8 cellular contexts compared by ENCODE assay signal in genomic region chr17:44006581-44007345, GRCh38. TPM values are rescaled to one million over a fixed set of nuclear protein-coding genes. Genes with fewer than 3 reads are reported as not detected.
DNase-seq lines count a peak whose midpoint lies in the region; ATAC-seq and TF ChIP-seq lines count a peak whose summit lies in the region.

No MANE protein-coding gene starts in this region.

- H4K5ac ChIP-seq in IMR-90 (ENCODE audit: low read depth, low read length): peak overlapping the region; percentile 56

- ATAC-seq in GM19351 (IDR thresholded peaks at IDR 0.05; ENCODE audit: unreplicated experiment) (peak; percentile 53), IMR-90 (ENCODE audit: low read depth) (peak; percentile 91)

- CTCF ChIA-PET in IMR-90 (lab: Yijun Ruan, JAX) (no interaction called here), OCI-LY7 (lab: Charles Lee; ENCODE audit: unreplicated experiment) (interaction anchor here (0.6 to 0.9 kb wide), 2 partner anchors 35 to 68 kb away, joined by 3 read pairs; no protein-coding TSS in a partner anchor)

- H2AFZ ChIP-seq in IMR-90 (replicated peaks; ENCODE audit: low read length, poor library complexity): peak overlapping the region; percentile 96
- H2AFZ ChIP-seq in OCI-LY7 (ENCODE audit: low read length): peak overlapping the region; percentile 77; the same call in 1 of the 2 replicates

- H3K36me3 ChIP-seq in BE2C (peaks cover 12% of the 10 kb centered on the region), IMR-90 (ENCODE audit: control insufficient read depth, insufficient read depth, low read length) (no peaks in the 10 kb centered on the region; the same call in 1 of the 2 replicates), OCI-LY7 (ENCODE audit: insufficient read depth, low read length) (peaks cover 4% of the 10 kb centered on the region; the same call in 1 of the 2 replicates), mucosa of rectum (ENCODE audit: control insufficient read depth in 2 of 2, insufficient read depth in 2 of 2, low read length in 2 of 2) (peaks cover 0 to 10% of the 10 kb centered on the region in 2 donors)

- BruUV-seq in IMR-90 (replicated peaks; lab: Mats Ljungman, UMichigan): no TSS peak
- BruUV-seq in OCI-LY7 (replicated peaks; lab: Mats Ljungman, UMichigan): no TSS peak

- WGBS in IMR-90 (ENCODE audit: extremely low coverage in 2 of 2, insufficient read length in 1 of 2), 2 experiments: 3% methylated on average over 21 of the region's 40 CpGs; no CpG with 5 or more reads in 1 of the 2 experiments

- H3K4me3 ChIP-seq in BE2C (ENCODE audit: low read depth, low read length) (peak overlapping the region; percentile 74), IMR-90 (ENCODE audit: insufficient read depth, low read depth, low read length) (peak overlapping the region; percentile 59), OCI-LY7 (ENCODE audit: low read depth, low read length, poor library complexity, severe bottlenecking) (peak overlapping the region; percentile 73), epithelial cell of proximal tubule (ENCODE audit: low read depth, low read length) (peak overlapping the region; percentile 84), mucosa of rectum (ENCODE audit: low read length in 2 of 2) (peak overlapping the region; percentile 63 to 82)

- peak; percentile 59 for TF ChIP-seq RAD21 in IMR-90 (IDR thresholded peaks at IDR 0.05; ENCODE audit: low read length)

- 0 out of 2 replicates have a peak, but pooled peaks have one; percentile 50 for TF ChIP-seq POLR2A in IMR-90 (IDR thresholded peaks at IDR 0.05; ENCODE audit: low read depth, low read length)

- H2AK5ac ChIP-seq in IMR-90 (ENCODE audit: low read depth, low read length): peak overlapping the region; percentile 74

- TF ChIP-seq CTCF in BE2C (IDR thresholded peaks at IDR 0.05; ENCODE audit: low read depth, low read length) (peak; percentile 84), IMR-90 (conservative IDR thresholded peaks at IDR 0.05; ENCODE audit: low read depth, low read length) (peak; percentile 70), OCI-LY7 (conservative IDR thresholded peaks at IDR 0.05; ENCODE audit: low read length) (peak; percentile 69), epithelial cell of proximal tubule (conservative IDR thresholded peaks at IDR 0.05; ENCODE audit: low read depth, low read length) (peak; percentile 64)

- H2BK15ac ChIP-seq in IMR-90 (ENCODE audit: low read depth, low read length): peak overlapping the region; percentile 34; the same call in 1 of the 3 replicates

- H3K27ac ChIP-seq in IMR-90 (ENCODE audit: insufficient read depth, low read length) (peak overlapping the region; percentile 59), OCI-LY7 (ENCODE audit: low read depth, low read length, poor library complexity, severe bottlenecking) (peak overlapping the region; percentile 49), mucosa of rectum (ENCODE audit: low read depth in 2 of 2, low read length in 2 of 2) (peak overlapping the region; percentile 68 to 82)

- POLR2A ChIA-PET in IMR-90 (lab: Charles Lee; ENCODE audit: unreplicated experiment): no interaction called here
- POLR2A ChIA-PET in OCI-LY7 (lab: Charles Lee): no interaction called here

- H3K9me2 ChIP-seq in OCI-LY7 (ENCODE audit: insufficient read depth, low read length): no peaks in the 10 kb centered on the region

- H2BK20ac ChIP-seq in IMR-90 (ENCODE audit: low read depth, low read length): no peak overlapping the region

- intact Hi-C loops in IMR-90 (cut with micrococcal nuclease): loop anchor here (1.0 kb wide), 2 partner anchors 35 to 109 kb away; no protein-coding TSS in a partner anchor
- intact Hi-C loops in OCI-LY7 (cut with micrococcal nuclease; ENCODE audit: unreplicated experiment): loop anchor here (2.0 kb wide), 1 partner anchor 64 kb away; the partner anchor contains the start of gene G6PC3

- H3K79me1 ChIP-seq in IMR-90 (ENCODE audit: low read depth in 1 of 2, low read length in 2 of 2): peaks cover 0 to 40% of the 10 kb centered on the region in 2 experiments; a peak in 2 of 4 replicates

- peaks cover 16% of the 10 kb centered on the region for H3K9me1 ChIP-seq in IMR-90 (ENCODE audit: insufficient read depth, low read length)

- H3K9me3 ChIP-seq in BE2C (no peaks in the 10 kb centered on the region), IMR-90 (ENCODE audit: control insufficient read depth, insufficient read depth, low read length) (no peaks in the 10 kb centered on the region), OCI-LY7 (ENCODE audit: low read length) (no peaks in the 10 kb centered on the region), mucosa of rectum (ENCODE audit: control insufficient read depth in 2 of 2, low read length in 2 of 2) (no peaks in the 10 kb centered on the region)

- H3K56ac ChIP-seq in IMR-90 (ENCODE audit: extremely low read depth, insufficient read depth, low read length): no peak overlapping the region; the same call in 1 of the 2 replicates

- H2BK120ac ChIP-seq in IMR-90 (ENCODE audit: low read depth, low read length): peak overlapping the region; percentile 1; the same call in 1 of the 2 replicates

- H3K23ac ChIP-seq in IMR-90 (ENCODE audit: low read depth, low read length): peak overlapping the region; percentile 21; the same call in 1 of the 2 replicates

- peak overlapping the region; percentile 12; the same call in 1 of the 2 replicates for H3K18ac ChIP-seq in IMR-90 (ENCODE audit: low read depth, low read length)

- H3K79me2 ChIP-seq in OCI-LY7 (ENCODE audit: insufficient read depth, low read depth, low read length): no peaks in the 10 kb centered on the region

- peaks cover 23% of the 10 kb centered on the region for H3K27me3 ChIP-seq in BE2C
- peaks cover 3% of the 10 kb centered on the region; the same call in 1 of the 2 replicates for H3K27me3 ChIP-seq in IMR-90 (ENCODE audit: control insufficient read depth, insufficient read depth, low read length)
- peaks cover 12 to 15% of the 10 kb centered on the region in 2 donors for H3K27me3 ChIP-seq in mucosa of rectum (ENCODE audit: control insufficient read depth in 2 of 2, insufficient read depth in 2 of 2, low read length in 2 of 2)

- peak overlapping the region; percentile 93 for H2AK9ac ChIP-seq in IMR-90 (replicated peaks; ENCODE audit: low read depth, low read length, poor library complexity)

- H3K4me1 ChIP-seq in BE2C (peaks cover 12% of the 10 kb centered on the region), IMR-90 (ENCODE audit: control insufficient read depth, insufficient read depth, low read length) (peaks cover 23% of the 10 kb centered on the region), OCI-LY7 (ENCODE audit: insufficient read depth, low read length, poor library complexity, severe bottlenecking) (peaks cover 23% of the 10 kb centered on the region), mucosa of rectum (ENCODE audit: control insufficient read depth in 2 of 2, insufficient read depth in 2 of 2, low read length in 2 of 2) (peaks cover 27 to 31% of the 10 kb centered on the region in 2 donors)

- in situ Hi-C loops in IMR-90 (cut with MboI; ENCODE audit: low sequenced_read_pairs): no loop called here

- DNase-seq in BE2C (peak; percentile 98), IMR-90 (peak; percentile 92), OCI-LY7 (ENCODE audit: low spot score) (peak; percentile 96), activated T-cell treated with anti-CD3 and anti-CD28 coated beads for 1 hour (ENCODE audit: low read depth) (peak; percentile 99), epithelial cell of proximal tubule (ENCODE audit: low read depth) (peak; percentile 76)
- DNase-seq in stimulated activated CD8-positive, alpha-beta memory T cell treated with anti-CD3 and anti-CD28 coated beads, Interleukin-4, amount 100 ng/mL, for 1 hour (ENCODE audit: low read depth in 2 of 2, low spot score in 1 of 2): peak; percentile 94 to 97

- no peaks in the 10 kb centered on the region for H4K20me1 ChIP-seq in IMR-90 (ENCODE audit: insufficient read depth, low read length)
- H4K20me1 ChIP-seq in OCI-LY7 (ENCODE audit: insufficient read depth, low read length): no peaks in the 10 kb centered on the region

- H2BK5ac ChIP-seq in IMR-90 (ENCODE audit: low read depth, low read length, poor library complexity, severe bottlenecking): peak overlapping the region; percentile 69

- H3K4me2 ChIP-seq in IMR-90 (ENCODE audit: low read depth, low read length) (peak overlapping the region; percentile 78), OCI-LY7 (ENCODE audit: low read length) (peak overlapping the region; percentile 86)

- dilution Hi-C loops in IMR-90 (cut with HindIII; ENCODE audit: low sequenced_read_pairs, unreplicated experiment): no loop called here

- H4K91ac ChIP-seq in IMR-90 (ENCODE audit: insufficient read depth, low read depth, low read length): peak overlapping the region; percentile 60

- H3K14ac ChIP-seq in IMR-90 (replicated peaks; ENCODE audit: low read depth, low read length): peak overlapping the region; percentile 84

- H4K8ac ChIP-seq in IMR-90 (ENCODE audit: low read depth in 2 of 2, low read length in 2 of 2): peak overlapping the region; percentile 64 to 85; a peak in 3 of 4 replicates

- H3K4ac ChIP-seq in IMR-90 (ENCODE audit: low read depth, low read length): peak overlapping the region; percentile 86

- H3K9ac ChIP-seq in IMR-90 (ENCODE audit: low read depth, low read length) (peak overlapping the region; percentile 77; the same call in 1 of the 2 replicates), mucosa of rectum (ENCODE audit: low read depth in 1 of 2, low read length in 2 of 2) (peak overlapping the region; percentile 47 to 78)

RNA-seq across cellular contexts. Expression of gene NAGS, which starts 2.3 kb away (rescaled TPM):
- 0.86 TPM for polyA plus RNA-seq in BE2C (2012; ENCODE audit: insufficient read depth, insufficient read length, low read depth)
- 0.28 and 0.54 TPM in 2 replicates for total RNA-seq in IMR-90 (2012; rRNA removed)
- 0.92 and 0.99 TPM in 2 replicates for polyA plus RNA-seq in IMR-90 (2012; rRNA removed)
- polyA plus RNA-seq in IMR-90 (2012; cell fraction: cytosol; rRNA removed): 0.73 and 1.1 TPM in 2 replicates
- 0.42 and 0.74 TPM in 2 replicates for polyA plus RNA-seq in IMR-90 (2012; cell fraction: nucleus; rRNA removed; ENCODE audit: low replicate concordance)
- 0.32 and 0.54 TPM in 2 replicates for total RNA-seq in OCI-LY7 (2014; rRNA removed; shearing (Covaris generic))
- total RNA-seq in OCI-LY7 (2022): 0.61 and 1.5 TPM in 2 replicates
- 14.1 and 21.0 TPM in 2 replicates for total RNA-seq in epithelial cell of proximal tubule

RNA-seq across cellular contexts. Expression of gene TMEM101, which starts 8.0 kb away (rescaled TPM):
- polyA plus RNA-seq in BE2C (2012; ENCODE audit: insufficient read depth, insufficient read length, low read depth): 67.5 TPM
- total RNA-seq in IMR-90 (2012; rRNA removed) (36.6 and 42.5 TPM in 2 replicates), OCI-LY7 (2022) (22.5 and 26.5 TPM in 2 replicates), epithelial cell of proximal tubule (38.2 and 42.9 TPM in 2 replicates)
- 30.7 and 34.4 TPM in 2 replicates for polyA plus RNA-seq in IMR-90 (2012; rRNA removed)
- 31.0 and 46.5 TPM in 2 replicates for polyA plus RNA-seq in IMR-90 (2012; cell fraction: cytosol; rRNA removed)
- 15.8 and 29.9 TPM in 2 replicates for polyA plus RNA-seq in IMR-90 (2012; cell fraction: nucleus; rRNA removed; ENCODE audit: low replicate concordance)
- 27.2 and 41.9 TPM in 2 replicates for total RNA-seq in OCI-LY7 (2014; rRNA removed; shearing (Covaris generic))

RNA-seq across cellular contexts. Expression of gene PYY, which starts 53.0 kb away (rescaled TPM):
- 4.2 TPM for polyA plus RNA-seq in BE2C (2012; ENCODE audit: insufficient read depth, insufficient read length, low read depth)
- not detected in 2 replicates for total RNA-seq in IMR-90 (2012; rRNA removed)
- polyA plus RNA-seq in IMR-90 (2012; rRNA removed): not detected in 2 replicates
- polyA plus RNA-seq in IMR-90 (2012; cell fraction: cytosol; rRNA removed): 0.04 and 0.26 TPM in 2 replicates
- 0.29 TPM in 1 of 2 replicates, not detected in the other for polyA plus RNA-seq in IMR-90 (2012; cell fraction: nucleus; rRNA removed; ENCODE audit: low replicate concordance)
- not detected in 2 replicates for total RNA-seq in OCI-LY7 (2014; rRNA removed; shearing (Covaris generic))
- not detected in 2 replicates for total RNA-seq in OCI-LY7 (2022)
- total RNA-seq in epithelial cell of proximal tubule: not detected in 2 replicates

RNA-seq across cellular contexts. Expression of gene LSM12, which starts 59.7 kb away (rescaled TPM):
- polyA plus RNA-seq in BE2C (2012; ENCODE audit: insufficient read depth, insufficient read length, low read depth): 48.8 TPM
- total RNA-seq in IMR-90 (2012; rRNA removed) (41.0 and 50.3 TPM in 2 replicates), OCI-LY7 (2022) (67.9 and 68.0 TPM in 2 replicates), epithelial cell of proximal tubule (58.5 and 75.8 TPM in 2 replicates)
- polyA plus RNA-seq in IMR-90 (2012; rRNA removed): 37.6 and 38.0 TPM in 2 replicates
- polyA plus RNA-seq in IMR-90 (2012; cell fraction: cytosol; rRNA removed): 20.3 and 21.4 TPM in 2 replicates
- 8.8 and 29.9 TPM in 2 replicates for polyA plus RNA-seq in IMR-90 (2012; cell fraction: nucleus; rRNA removed; ENCODE audit: low replicate concordance)
- 26.6 and 35.4 TPM in 2 replicates for total RNA-seq in OCI-LY7 (2014; rRNA removed; shearing (Covaris generic))

Comparison
In these comparisons a context has a peak if more than half of its experiments do, and no peak if none do; other contexts are left out.
1. Peak in every context shown above with its lines: DNase-seq, ATAC-seq, H3K4me3 ChIP-seq and H3K27ac ChIP-seq.